Comparison of ENCODE assay signal across 8 cellular contexts in the genomic region with DNA sequence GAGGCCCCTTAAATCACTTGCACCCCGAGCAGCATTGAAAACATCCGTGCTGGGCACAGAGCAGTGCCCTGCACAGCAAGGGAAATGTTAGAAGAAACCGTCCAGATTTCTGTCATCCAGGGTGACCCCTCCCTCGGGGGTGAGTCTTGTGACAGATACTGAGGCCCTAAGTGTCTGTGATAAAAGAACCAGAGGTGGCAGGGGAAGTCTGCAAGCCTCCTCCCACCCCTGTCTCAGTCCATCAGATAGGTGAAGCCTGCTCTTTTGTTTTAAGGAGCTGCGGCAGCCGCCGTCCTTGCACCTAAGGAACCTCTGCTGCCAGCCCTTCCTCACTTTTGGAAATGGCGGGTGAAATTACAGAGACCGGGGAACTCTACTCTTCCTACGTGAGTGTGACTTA. TPM values are rescaled to one million over a fixed set of nuclear protein-coding genes. Genes with fewer than 3 reads are reported as not detected.
DNase-seq lines count a peak whose midpoint lies in the region; ATAC-seq and TF ChIP-seq lines count a peak whose summit lies in the region.

No MANE protein-coding gene starts in this region.

- ATAC-seq in HG03108 (IDR thresholded peaks at IDR 0.05; ENCODE audit: unreplicated experiment): no peak

- peak overlapping the region; percentile 89 for H3K4me3 ChIP-seq in ACC112 (ENCODE audit: low read depth, low read length)
- H3K4me3 ChIP-seq in Jurkat, Clone E6-1 (ENCODE audit: low read length): peak overlapping the region; percentile 92
- H3K4me3 ChIP-seq in cardiac fibroblast (replicated peaks in 1 of 2; ENCODE audit: low read depth in 2 of 2, low read length in 2 of 2): peak overlapping the region; percentile 91 to 97
- H3K4me3 ChIP-seq in muscle layer of colon (ENCODE audit: low read depth in 1 of 2, low read length in 2 of 2): peak overlapping the region; percentile 72 to 92

- H3K9ac ChIP-seq in muscle layer of colon (ENCODE audit: low read length): peak overlapping the region; percentile 61

- TF ChIP-seq CTCF in cardiac fibroblast (IDR thresholded peaks at IDR 0.05; ENCODE audit: low read depth, low read length): no peak

- peak overlapping the region; percentile 18 for H2AFZ ChIP-seq in ACC112 (ENCODE audit: low read length, unreplicated experiment)

- no peaks in the 10 kb centered on the region for H3K36me3 ChIP-seq in ACC112 (ENCODE audit: insufficient read depth, low read length)
- H3K36me3 ChIP-seq in muscle layer of colon (ENCODE audit: insufficient read depth, low read length): peaks cover 21% of the 10 kb centered on the region

- no peak for DNase-seq in Jurkat, Clone E6-1 (ENCODE audit: low read depth, low spot score)
- DNase-seq in cardiac fibroblast (ENCODE audit: low read depth in 2 of 2): no peak
- no peak for DNase-seq in C1 segment of cervical spinal cord (lab: John Stamatoyannopoulos, UW)
- no peak for DNase-seq in stimulated activated CD4-positive, alpha-beta T cell treated with anti-CD3 and anti-CD28 coated beads, Interleukin-4, amount 100 ng/mL, for 1 hour
- DNase-seq in GM03348 (ENCODE audit: low spot score): no peak

- H3K9me3 ChIP-seq in muscle layer of colon (ENCODE audit: low read length): no peaks in the 10 kb centered on the region

- no peak overlapping the region for H3K27ac ChIP-seq in ACC112 (ENCODE audit: low read depth, low read length)
- H3K27ac ChIP-seq in muscle layer of colon (ENCODE audit: low read depth, low read length): peak overlapping the region; percentile 32

- H3K4me1 ChIP-seq in ACC112 (ENCODE audit: control insufficient read depth, insufficient read depth, low read length, unreplicated experiment) (peaks cover 31% of the 10 kb centered on the region), muscle layer of colon (ENCODE audit: insufficient read depth, low read length) (peaks cover 17% of the 10 kb centered on the region)

- H3K79me2 ChIP-seq in ACC112 (ENCODE audit: control insufficient read depth, insufficient read depth, low read length, unreplicated experiment): peaks cover 33% of the 10 kb centered on the region

- H3K27me3 ChIP-seq in ACC112 (ENCODE audit: insufficient read depth, low read length): no peaks in the 10 kb centered on the region
- no peaks in the 10 kb centered on the region for H3K27me3 ChIP-seq in muscle layer of colon (ENCODE audit: control insufficient read depth in 1 of 2, insufficient read depth in 2 of 2, low read length in 2 of 2)

RNA-seq across cellular contexts. Expression of a gene that starts 0.8 kb away (rescaled TPM):
- polyA plus RNA-seq in Jurkat, Clone E6-1 (2012; ENCODE audit: insufficient read depth, insufficient read length): 47.5 TPM

RNA-seq across cellular contexts. Expression of a gene that starts 28.6 kb away (rescaled TPM):
- polyA plus RNA-seq in Jurkat, Clone E6-1 (2012; ENCODE audit: insufficient read depth, insufficient read length): 147 TPM

RNA-seq across cellular contexts. Expression of a gene that starts 39.9 kb away (rescaled TPM):
- polyA plus RNA-seq in Jurkat, Clone E6-1 (2012; ENCODE audit: insufficient read depth, insufficient read length): 59.9 TPM
